Comparison of ENCODE assay signal across 15 cellular contexts in the genomic region with DNA sequence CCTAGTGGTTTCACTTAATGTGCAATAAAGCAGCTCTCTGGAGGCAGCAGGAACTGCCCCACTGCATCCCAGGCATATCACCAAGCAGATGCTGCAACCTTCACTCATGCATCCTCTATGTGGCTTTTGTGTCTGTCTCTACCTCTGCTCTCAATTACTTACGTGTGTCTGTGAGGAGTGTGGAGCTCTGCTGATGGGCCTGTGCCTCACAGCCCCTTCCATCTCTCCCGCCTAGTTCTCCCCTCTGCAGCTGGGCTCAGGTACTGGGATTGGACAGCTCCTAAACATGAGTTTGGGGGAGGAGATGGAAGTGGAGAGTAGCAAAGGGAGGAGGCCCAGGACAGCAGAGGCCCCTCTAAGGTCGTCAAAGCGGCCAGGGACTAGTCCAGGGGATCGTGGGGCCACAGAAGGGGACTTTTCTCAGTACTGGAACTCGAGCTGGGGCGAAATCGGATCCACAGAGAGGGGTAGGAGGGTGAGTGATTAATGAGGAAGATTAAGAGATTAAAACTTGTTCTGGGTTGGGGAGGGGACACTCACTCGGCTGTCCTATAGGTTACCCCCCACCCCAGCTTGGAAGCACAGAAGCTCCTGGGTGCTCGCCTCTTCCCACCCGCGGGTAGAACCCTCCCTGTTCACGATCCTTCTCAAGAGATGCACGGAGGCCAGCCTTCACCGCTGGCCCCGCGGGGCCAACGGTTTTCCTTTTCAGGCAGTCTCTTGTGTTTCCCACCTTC. TPM values are rescaled to one million over a fixed set of nuclear protein-coding genes. Genes with fewer than 3 reads are reported as not detected.
DNase-seq lines count a peak whose midpoint lies in the region; ATAC-seq, FAIRE-seq and TF ChIP-seq lines count a peak whose summit lies in the region.
"Had no signal": no experiment of that assay in that cellular context is flagged by ENCODE, and none has a peak within 500 bp of the region (broad histone marks: within the 10 kb centered on the region; RNA-seq: fewer than 3 reads in every experiment).

No MANE protein-coding gene starts in this region.

- ATAC-seq in CD4-positive, CD25-positive, alpha-beta regulatory T cell (ENCODE audit: low read depth in 2 of 2), result no peak
- ATAC-seq in GM18858 (IDR thresholded peaks at IDR 0.05; ENCODE audit: unreplicated experiment), result no peak
- ATAC-seq: PC-3 had no signal

- H3K4me3 ChIP-seq in CD4-positive, CD25-positive, alpha-beta regulatory T cell (ENCODE audit: low read depth, low read length), result no peak overlapping the region
- peak overlapping the region; percentile 4; the same call in 1 of the 2 replicates for H3K4me3 ChIP-seq in HUES6 (ENCODE audit: low read depth, low read length)
- peak overlapping the region; percentile 68 for H3K4me3 ChIP-seq in brain microvascular endothelial cell (ENCODE audit: low read depth, low read length)
- peak overlapping the region; percentile 85 to 90 for H3K4me3 ChIP-seq in mucosa of rectum (ENCODE audit: low read length in 2 of 2)
- H3K4me3 ChIP-seq in vagina, result no peak overlapping the region
- H3K4me3 ChIP-seq: HAP-1 had no signal

- peaks cover 2% of the 10 kb centered on the region for H3K27me3 ChIP-seq in CD4-positive, CD25-positive, alpha-beta regulatory T cell (ENCODE audit: control insufficient read depth, insufficient read depth, low read length)
- H3K27me3 ChIP-seq in HUES6 (ENCODE audit: control insufficient read depth, insufficient read depth, low read length) (peaks cover 90% of the 10 kb centered on the region), brain microvascular endothelial cell (replicated peaks) (peaks cover 17% of the 10 kb centered on the region), mucosa of rectum (ENCODE audit: control insufficient read depth in 2 of 2, insufficient read depth in 2 of 2, low read length in 2 of 2) (peaks cover 14 to 34% of the 10 kb centered on the region in 2 donors), vagina (peaks cover 10% of the 10 kb centered on the region)

- H3K4me1 ChIP-seq in CD4-positive, CD25-positive, alpha-beta regulatory T cell (ENCODE audit: control insufficient read depth, insufficient read depth, low read length, poor library complexity, severe bottlenecking), result peaks cover 47% of the 10 kb centered on the region
- H3K4me1 ChIP-seq in HUES6 (ENCODE audit: control insufficient read depth, insufficient read depth, low read length) (peaks cover 49% of the 10 kb centered on the region), mucosa of rectum (ENCODE audit: control insufficient read depth in 2 of 2, insufficient read depth in 2 of 2, low read length in 2 of 2) (peaks cover 47 to 49% of the 10 kb centered on the region in 2 donors), vagina (peaks cover 68% of the 10 kb centered on the region)
- H3K4me1 ChIP-seq: HAP-1 had no signal

- H3K9me3 Mint-ChIP-seq in CD4-positive, CD25-positive, alpha-beta regulatory T cell, result peaks cover 0 to 1% (median 0%) of the 10 kb centered on the region in 7 donors

- TF ChIP-seq CTCF in brain microvascular endothelial cell (IDR thresholded peaks at IDR 0.05; ENCODE audit: low read depth, low read length, missing control alignments), result no peak
- no peak for TF ChIP-seq CTCF in vagina (IDR thresholded peaks at IDR 0.05)

- in situ Hi-C loops in brain microvascular endothelial cell (cut with HindIII; ENCODE audit: low pct_ligation_motif_present, low sequenced_read_pairs), result no loop called here

- H3K4me1 Mint-ChIP-seq in CD4-positive, CD25-positive, alpha-beta regulatory T cell, result peaks cover 0 to 79% (median 26%) of the 10 kb centered on the region in 4 donors

- no peak for FAIRE-seq in GM12892 (lab: Jason Lieb, UNC)

- TF ChIP-seq POLR2A in GM12892 (IDR thresholded peaks at IDR 0.05; ENCODE audit: low read depth, low read length) (no peak), vagina (IDR thresholded peaks at IDR 0.05) (no peak)

- H3K4me3 Mint-ChIP-seq in CD4-positive, CD25-positive, alpha-beta regulatory T cell, result peak overlapping the region; percentile 67 to 83 (median 78)

- H3K27me3 Mint-ChIP-seq in CD4-positive, CD25-positive, alpha-beta regulatory T cell, result peaks cover 62% of the 10 kb centered on the region

- DNase-seq in CD4-positive, CD25-positive, alpha-beta regulatory T cell, result no peak
- no peak for DNase-seq in brain microvascular endothelial cell
- DNase-seq in GM12892 (ENCODE audit: insufficient read length), result no peak
- DNase-seq in vagina (ENCODE audit: extremely low spot score in 2 of 2), result no peak
- DNase-seq in NCI-H2227 (lab: John Stamatoyannopoulos, UW; ENCODE audit: unreplicated experiment), result no peak
- DNase-seq: activated CD4-positive, alpha-beta T cell treated with anti-CD3 and anti-CD28 coated beads for 48 hours; central memory CD4-positive, alpha-beta T cell; DMS 273 treated with DMSO at 0.1 percent for 48 hours; NCI-H1694; PC-3 had no signal

- intact Hi-C loops in vagina (cut with DNase I), result no loop called here

- peaks cover 20% of the 10 kb centered on the region for H3K36me3 Mint-ChIP-seq in CD4-positive, CD25-positive, alpha-beta regulatory T cell

- no peaks in the 10 kb centered on the region for H3K9me3 ChIP-seq in CD4-positive, CD25-positive, alpha-beta regulatory T cell (ENCODE audit: control insufficient read depth in 2 of 2, low read length in 2 of 2)
- H3K9me3 ChIP-seq in HUES6 (ENCODE audit: control insufficient read depth, insufficient read depth, low read depth, low read length) (no peaks in the 10 kb centered on the region), mucosa of rectum (ENCODE audit: control insufficient read depth in 2 of 2, low read length in 2 of 2) (no peaks in the 10 kb centered on the region), vagina (no peaks in the 10 kb centered on the region)
- H3K9me3 ChIP-seq: HAP-1 had no signal

- H3K9ac ChIP-seq in HUES6 (ENCODE audit: low read length), result no peak overlapping the region
- H3K9ac ChIP-seq in mucosa of rectum (ENCODE audit: low read depth in 1 of 2, low read length in 2 of 2), result no peak overlapping the region

- H3K36me3 ChIP-seq in CD4-positive, CD25-positive, alpha-beta regulatory T cell (ENCODE audit: control insufficient read depth, insufficient read depth, low read length), result peaks cover 13% of the 10 kb centered on the region
- H3K36me3 ChIP-seq in HUES6 (ENCODE audit: control insufficient read depth, insufficient read depth, low read length), result peaks cover 10% of the 10 kb centered on the region
- H3K36me3 ChIP-seq in brain microvascular endothelial cell (replicated peaks), result peaks cover 8% of the 10 kb centered on the region
- H3K36me3 ChIP-seq in mucosa of rectum (ENCODE audit: control insufficient read depth in 2 of 2, insufficient read depth in 2 of 2, low read length in 2 of 2), result peaks cover 7 to 12% of the 10 kb centered on the region in 2 donors
- H3K36me3 ChIP-seq in vagina, result peaks cover 0 to 20% of the 10 kb centered on the region in 2 donors

- H3K27ac ChIP-seq in CD4-positive, CD25-positive, alpha-beta regulatory T cell (ENCODE audit: insufficient read depth, low read length, poor library complexity, severe bottlenecking), result no peak overlapping the region
- H3K27ac ChIP-seq in HUES6 (ENCODE audit: low read depth, low read length), result no peak overlapping the region
- H3K27ac ChIP-seq in brain microvascular endothelial cell, result no peak overlapping the region
- no peak overlapping the region for H3K27ac ChIP-seq in mucosa of rectum (ENCODE audit: low read depth in 2 of 2, low read length in 2 of 2)
- H3K27ac ChIP-seq in vagina, result no peak overlapping the region

- no peak overlapping the region for H3K27ac Mint-ChIP-seq in CD4-positive, CD25-positive, alpha-beta regulatory T cell

RNA-seq across cellular contexts. Expression of a gene that starts 2.1 kb away (rescaled TPM):
- total RNA-seq in CD4-positive, CD25-positive, alpha-beta regulatory T cell, result not detected
- under 1 TPM in 2 of 4 donors, not detected in 2; 0.16 to 0.40 TPM for polyA plus RNA-seq in CD4-positive, CD25-positive, alpha-beta regulatory T cell
- 0.55 TPM for polyA plus RNA-seq in GM12892 (2012; ENCODE audit: missing spikeins)
- total RNA-seq in vagina, result not detected
- total RNA-seq: PC-3 had no signal
- polyA plus RNA-seq: neural cell had no signal

RNA-seq across cellular contexts. Expression of a gene that starts 6.0 kb away (rescaled TPM):
- total RNA-seq in CD4-positive, CD25-positive, alpha-beta regulatory T cell, result 17.0 TPM
- 10 to 100 TPM; 13.8 to 23.9 (median 15.6) TPM for polyA plus RNA-seq in CD4-positive, CD25-positive, alpha-beta regulatory T cell
- 17.5 TPM for polyA plus RNA-seq in GM12892 (2012; ENCODE audit: missing spikeins)
- 14.7 TPM for total RNA-seq in vagina

RNA-seq across cellular contexts. Expression of a gene that starts 12.7 kb away (rescaled TPM):
- not detected for total RNA-seq in CD4-positive, CD25-positive, alpha-beta regulatory T cell
- under 1 TPM in 2 of 4 donors, not detected in 2; 0.10 to 0.14 TPM for polyA plus RNA-seq in CD4-positive, CD25-positive, alpha-beta regulatory T cell
- not detected for polyA plus RNA-seq in GM12892 (2012; ENCODE audit: missing spikeins)
- 6.6 TPM for total RNA-seq in vagina
- polyA plus RNA-seq: neural cell had no signal

RNA-seq across cellular contexts. Expression of a gene that starts 18.6 kb away (rescaled TPM):
- total RNA-seq in CD4-positive, CD25-positive, alpha-beta regulatory T cell, result 38.7 TPM
- 10 to 100 TPM; 21.7 to 24.7 (median 22.7) TPM for polyA plus RNA-seq in CD4-positive, CD25-positive, alpha-beta regulatory T cell
- polyA plus RNA-seq in GM12892 (2012; ENCODE audit: missing spikeins), result 17.8 TPM
- 11.8 TPM for total RNA-seq in vagina

RNA-seq across cellular contexts. Expression of a gene that starts 18.7 kb away (rescaled TPM):
- 15.8 TPM for total RNA-seq in CD4-positive, CD25-positive, alpha-beta regulatory T cell
- polyA plus RNA-seq in CD4-positive, CD25-positive, alpha-beta regulatory T cell, result 10 to 100 TPM in 3 of 4 donors, 1 to 10 TPM in 1; 8.9 to 14.9 (median 10.4) TPM
- polyA plus RNA-seq in GM12892 (2012; ENCODE audit: missing spikeins), result 7.3 TPM
- 41.3 TPM for total RNA-seq in vagina

Comparison
In these comparisons a context has a peak if more than half of its experiments do, and no peak if none do; other contexts are left out.
1. H3K4me3 ChIP-seq: peak in HUES6 (single experiment), brain microvascular endothelial cell (single experiment) and mucosa of rectum (2 of 2); none in CD4-positive, CD25-positive, alpha-beta regulatory T cell (single experiment) and vagina (0 of 2).